ENCODE assay signal across 21 cellular contexts in genomic region chr3:60070366-60070765, GRCh38.
DNase-seq lines count a peak whose midpoint lies in the region; ATAC-seq and TF ChIP-seq lines count a peak whose summit lies in the region.
"Had no signal": no experiment of that assay in that cellular context is flagged by ENCODE, and none has a peak within 500 bp of the region (broad histone marks: within the 10 kb centered on the region; RNA-seq: fewer than 3 reads in every experiment).

No MANE protein-coding gene starts in this region.

- peaks cover 9% of the 10 kb centered on the region for H3K9me3 Mint-ChIP-seq in activated naive CD4-positive, alpha-beta T cell treated with anti-CD3 and anti-CD28 coated beads, Interleukin-2, amount 50 U/mL, for 24 hours
- H3K9me3 Mint-ChIP-seq in activated naive CD4-positive, alpha-beta T cell treated with anti-CD3 and anti-CD28 coated beads, Interleukin-2, amount 50 U/mL, for 72 hours: peaks cover 0 to 10% of the 10 kb centered on the region in 2 donors
- peaks cover 0 to 14% (median 2%) of the 10 kb centered on the region in 11 donors for H3K9me3 Mint-ChIP-seq in naive thymus-derived CD4-positive, alpha-beta T cell

- H3K36me3 ChIP-seq in DOHH2 (ENCODE audit: control insufficient read depth, low read length): no peaks in the 10 kb centered on the region
- H3K36me3 ChIP-seq in naive thymus-derived CD4-positive, alpha-beta T cell (ENCODE audit: control insufficient read depth in 2 of 3, insufficient read depth in 3 of 3, low read length in 3 of 3): peaks cover 0 to 9% (median 0%) of the 10 kb centered on the region in 3 experiments
- H3K36me3 ChIP-seq in testis (ENCODE audit: low read depth, missing control alignments): no peaks in the 10 kb centered on the region

- H3K27ac ChIP-seq in DOHH2 (ENCODE audit: low read depth, low read length): 0 out of 2 replicates have a peak overlapping the region, but pooled peaks have one; percentile 11
- H3K27ac ChIP-seq in naive thymus-derived CD4-positive, alpha-beta T cell (ENCODE audit: low read depth, low read length): no peak overlapping the region
- H3K27ac ChIP-seq in testis: no peak overlapping the region
- H3K27ac ChIP-seq: HL-60, KMS-11 had no signal

- no peaks in the 10 kb centered on the region for H3K79me2 ChIP-seq in DOHH2 (ENCODE audit: control insufficient read depth, low read length)

- H3K4me1 Mint-ChIP-seq in activated naive CD4-positive, alpha-beta T cell treated with anti-CD3 and anti-CD28 coated beads, Interleukin-2, amount 50 U/mL, for 24 hours: peaks cover 90% of the 10 kb centered on the region
- peaks cover 16 to 95% (median 85%) of the 10 kb centered on the region in 7 donors for H3K4me1 Mint-ChIP-seq in naive thymus-derived CD4-positive, alpha-beta T cell

- H3K36me3 Mint-ChIP-seq in activated naive CD4-positive, alpha-beta T cell treated with anti-CD3 and anti-CD28 coated beads, Interleukin-2, amount 50 U/mL, for 24 hours: peaks cover 17% of the 10 kb centered on the region
- peaks cover 6 to 20% of the 10 kb centered on the region in 2 donors for H3K36me3 Mint-ChIP-seq in activated naive CD4-positive, alpha-beta T cell treated with anti-CD3 and anti-CD28 coated beads, Interleukin-2, amount 50 U/mL, for 72 hours
- peaks cover 7 to 66% (median 47%) of the 10 kb centered on the region in 5 donors for H3K36me3 Mint-ChIP-seq in naive thymus-derived CD4-positive, alpha-beta T cell

- H3K9me3 ChIP-seq in DOHH2 (ENCODE audit: control insufficient read depth, insufficient read depth, low read length) (peaks cover 7% of the 10 kb centered on the region; the same call in 1 of the 2 replicates), testis (no peaks in the 10 kb centered on the region)
- no peaks in the 10 kb centered on the region for H3K9me3 ChIP-seq in naive thymus-derived CD4-positive, alpha-beta T cell (ENCODE audit: control insufficient read depth in 2 of 3, low read length in 3 of 3)

- intact Hi-C loops in naive thymus-derived CD4-positive, alpha-beta T cell (cut with micrococcal nuclease): loop anchor here (10.0 kb wide), 3 partner anchors 484 to 1184 kb away; partner anchors contain the start of gene FHIT (in 1 of the 2)
- intact Hi-C loops in testis (cut with DNase I; ENCODE audit: low total_unique reads): no loop called here

- peak overlapping the region; percentile 28 for H3K4me2 ChIP-seq in DOHH2 (ENCODE audit: low read length)
- H3K4me2 ChIP-seq: KMS-11 had no signal

- H3F3A ChIP-seq in DOHH2 (ENCODE audit: control insufficient read depth, insufficient read depth): no peaks in the 10 kb centered on the region

- no peak overlapping the region for H3K4me3 Mint-ChIP-seq in activated naive CD4-positive, alpha-beta T cell treated with anti-CD3 and anti-CD28 coated beads, Interleukin-2, amount 50 U/mL, for 24 hours
- peak overlapping the region in 6 of 10 donors; percentile 58 to 96 (median 76) for H3K4me3 Mint-ChIP-seq in naive thymus-derived CD4-positive, alpha-beta T cell
- H3K4me3 Mint-ChIP-seq: HFFc6 had no signal

- TF ChIP-seq CTCF in DOHH2 (IDR thresholded peaks at IDR 0.05; ENCODE audit: low read depth, low read length, poor library complexity, severe bottlenecking) (no peak), testis (IDR thresholded peaks at IDR 0.05) (no peak), GM20000 (IDR thresholded peaks at IDR 0.05; ENCODE audit: extremely low read depth, missing control alignments) (no peak)

- WGBS in testis, 2 donors: 92 to 98% methylated on average over 3 of the region's 3 CpGs

- H3K27me3 Mint-ChIP-seq in activated naive CD4-positive, alpha-beta T cell treated with anti-CD3 and anti-CD28 coated beads, Interleukin-2, amount 50 U/mL, for 24 hours: no peaks in the 10 kb centered on the region
- no peaks in the 10 kb centered on the region for H3K27me3 Mint-ChIP-seq in naive thymus-derived CD4-positive, alpha-beta T cell
- H3K27me3 Mint-ChIP-seq: CD4-positive, alpha-beta memory T cell had no signal

- no peak overlapping the region for H3K4me3 ChIP-seq in DOHH2 (ENCODE audit: low read length)
- H3K4me3 ChIP-seq in naive thymus-derived CD4-positive, alpha-beta T cell (ENCODE audit: low read length): no peak overlapping the region
- H3K4me3 ChIP-seq in testis: no peak overlapping the region
- H3K4me3 ChIP-seq: GM12878 had no signal

- no peak for ATAC-seq in activated naive CD4-positive, alpha-beta T cell treated with anti-CD3 and anti-CD28 coated beads, Interleukin-2, amount 50 U/mL, for 72 hours
- no peak for ATAC-seq in naive thymus-derived CD4-positive, alpha-beta T cell
- no peak for ATAC-seq in HG02938 (IDR thresholded peaks at IDR 0.05; ENCODE audit: unreplicated experiment)
- ATAC-seq: GM12878, HCT116 had no signal

- H3K9me2 ChIP-seq in DOHH2 (replicated peaks; ENCODE audit: control insufficient read depth, low read length): no peaks in the 10 kb centered on the region

- no peak for DNase-seq in activated naive CD4-positive, alpha-beta T cell treated with anti-CD3 and anti-CD28 coated beads, Interleukin-2, amount 50 U/mL, for 72 hours (ENCODE audit: low spot score in 2 of 2)
- peak; percentile 46 for DNase-seq in NCI-H146 treated with DMSO at 0.1 percent for 48 hours (lab: John Stamatoyannopoulos, UW; ENCODE audit: unreplicated experiment)
- no peak for DNase-seq in naive thymus-derived CD4-positive, alpha-beta T cell
- no peak for DNase-seq in testis
- DNase-seq in GM20000 (ENCODE audit: low spot score): no peak
- DNase-seq: 8988T; C1 segment of cervical spinal cord; CD4-positive, alpha-beta memory T cell; DMS153; DMS79; EL; GOT3; H7; HFFc6 had no signal

- CTCF ChIA-PET in naive thymus-derived CD4-positive, alpha-beta T cell (lab: Charles Lee): interaction anchor here (0.8 kb wide), 1 partner anchor 14 kb away, joined by 4 read pairs; no protein-coding TSS in a partner anchor

- no peak for TF ChIP-seq POLR2A in testis (IDR thresholded peaks at IDR 0.05)

- H3K27me3 ChIP-seq in DOHH2 (ENCODE audit: control insufficient read depth, low read length): no peaks in the 10 kb centered on the region
- no peaks in the 10 kb centered on the region for H3K27me3 ChIP-seq in naive thymus-derived CD4-positive, alpha-beta T cell (ENCODE audit: control insufficient read depth in 2 of 2, insufficient read depth in 2 of 2, low read length in 2 of 2)
- H3K27me3 ChIP-seq in testis: no peaks in the 10 kb centered on the region

- peak overlapping the region; percentile 87 for H3K27ac Mint-ChIP-seq in activated naive CD4-positive, alpha-beta T cell treated with anti-CD3 and anti-CD28 coated beads, Interleukin-2, amount 50 U/mL, for 24 hours
- no peak overlapping the region for H3K27ac Mint-ChIP-seq in activated naive CD4-positive, alpha-beta T cell treated with anti-CD3 and anti-CD28 coated beads, Interleukin-2, amount 50 U/mL, for 72 hours
- H3K27ac Mint-ChIP-seq in naive thymus-derived CD4-positive, alpha-beta T cell: peak overlapping the region in 7 of 9 donors; percentile 82 to 98 (median 93)
- H3K27ac Mint-ChIP-seq: HFFc6 had no signal

- H3K4me1 ChIP-seq in DOHH2 (ENCODE audit: control insufficient read depth, low read length): peaks cover 40% of the 10 kb centered on the region
- peaks cover 6 to 41% of the 10 kb centered on the region in 2 donors for H3K4me1 ChIP-seq in naive thymus-derived CD4-positive, alpha-beta T cell (ENCODE audit: control insufficient read depth in 2 of 2, insufficient read depth in 2 of 2, low read length in 2 of 2)
- H3K4me1 ChIP-seq in testis: no peaks in the 10 kb centered on the region

- no peaks in the 10 kb centered on the region for H4K20me1 ChIP-seq in DOHH2 (ENCODE audit: control insufficient read depth, insufficient read depth, low read depth, low read length)

- POLR2A ChIA-PET in naive thymus-derived CD4-positive, alpha-beta T cell (lab: Charles Lee): interaction anchor here (11.4 to 11.5 kb wide), 2 partner anchors 10 to 54 kb away, joined by 213 to 295 read pairs; no protein-coding TSS in a partner anchor

Comparison
In these comparisons a context has a peak if more than half of its experiments do, and no peak if none do; other contexts are left out.
1. H3K27ac Mint-ChIP-seq: peak in activated naive CD4-positive, alpha-beta T cell treated with anti-CD3 and anti-CD28 coated beads, Interleukin-2, amount 50 U/mL, for 24 hours (single experiment) and naive thymus-derived CD4-positive, alpha-beta T cell (7 of 9); none in activated naive CD4-positive, alpha-beta T cell treated with anti-CD3 and anti-CD28 coated beads, Interleukin-2, amount 50 U/mL, for 72 hours (0 of 2).